12 cellular contexts compared by ENCODE assay signal in the genomic region with DNA sequence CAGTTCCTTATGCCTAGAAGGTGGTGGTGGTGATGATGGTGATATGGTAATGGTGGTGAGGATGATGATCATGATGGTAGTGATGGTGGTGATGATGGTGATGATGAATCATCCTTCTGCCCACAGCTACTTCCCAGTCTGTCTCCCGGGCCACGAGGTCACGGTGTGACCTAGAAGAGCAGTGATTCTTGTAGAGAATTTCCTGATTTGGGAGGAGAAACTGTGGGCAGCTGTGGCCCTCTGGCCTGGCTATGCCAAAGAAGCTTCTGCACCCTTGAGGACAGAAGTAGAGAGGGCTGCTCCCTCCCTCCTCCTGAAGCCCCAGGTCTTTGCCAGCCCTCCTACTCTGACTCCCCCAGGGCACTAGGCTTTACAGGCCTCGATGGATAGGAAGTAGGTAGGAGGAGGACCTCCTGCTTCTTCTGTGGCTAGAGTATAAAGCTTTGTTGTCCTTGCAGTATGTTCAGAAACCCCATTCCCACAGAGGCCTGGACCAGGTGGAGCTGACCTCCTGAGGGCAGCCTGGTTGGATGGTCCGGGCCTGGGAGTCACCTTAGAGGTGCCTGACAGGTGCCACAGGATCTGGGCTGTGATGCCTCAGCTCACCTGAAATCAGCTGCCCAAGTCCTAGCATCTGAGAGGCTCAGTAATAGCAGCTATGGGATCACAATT. TPM values are rescaled to one million over a fixed set of nuclear protein-coding genes. Genes with fewer than 3 reads are reported as not detected.
DNase-seq lines count a peak whose midpoint lies in the region; ATAC-seq lines count a peak whose summit lies in the region.
"Had no signal": no experiment of that assay in that cellular context is flagged by ENCODE, and none has a peak within 500 bp of the region (broad histone marks: within the 10 kb centered on the region; RNA-seq: fewer than 3 reads in every experiment).

No MANE protein-coding gene starts in this region.

- peak; percentile 53 to 75 for ATAC-seq in activated naive CD4-positive, alpha-beta T cell treated with anti-CD3 and anti-CD28 coated beads, Interleukin-2, amount 50 U/mL, for 72 hours
- ATAC-seq in GM21619 (IDR thresholded peaks at IDR 0.05; ENCODE audit: unreplicated experiment) (no peak), HG03342 (IDR thresholded peaks at IDR 0.05; ENCODE audit: unreplicated experiment) (no peak)
- ATAC-seq: WTC11 had no signal

- H3K36me3 Mint-ChIP-seq in activated naive CD4-positive, alpha-beta T cell treated with anti-CD3 and anti-CD28 coated beads, Interleukin-2, amount 50 U/mL, for 72 hours, result peaks cover 0 to 12% of the 10 kb centered on the region in 2 donors
- H3K36me3 Mint-ChIP-seq: WTC11 had no signal

- peak; percentile 63 for DNase-seq in activated CD8-positive, alpha-beta memory T cell treated with anti-CD3 and anti-CD28 coated beads, Interleukin-2, amount 50 U/mL, for 48 hours
- no peak for DNase-seq in activated CD8-positive, alpha-beta memory T cell treated with anti-CD3 and anti-CD28 coated beads for 24 hours
- DNase-seq in M059J (ENCODE audit: low read depth) (peak; percentile 46), head of caudate nucleus (no peak)
- DNase-seq in activated naive CD4-positive, alpha-beta T cell treated with anti-CD3 and anti-CD28 coated beads, Interleukin-2, amount 50 U/mL, for 72 hours (ENCODE audit: low spot score in 2 of 2), result no peak
- DNase-seq in stimulated activated CD8-positive, alpha-beta memory T cell treated with anti-CD3 and anti-CD28 coated beads, Interleukin-4, amount 100 ng/mL, for 48 hours, result peak; percentile 53
- DNase-seq: colonic mucosa, NCI-H1694, NCI-H774 had no signal

- intact Hi-C loops in head of caudate nucleus (cut with DNase I), result no loop called here

- H3K9me3 Mint-ChIP-seq in activated naive CD4-positive, alpha-beta T cell treated with anti-CD3 and anti-CD28 coated beads, Interleukin-2, amount 50 U/mL, for 72 hours, result no peaks in the 10 kb centered on the region
- H3K9me3 Mint-ChIP-seq: WTC11 had no signal

- peak overlapping the region; percentile 50 to 80 for H3K27ac Mint-ChIP-seq in activated naive CD4-positive, alpha-beta T cell treated with anti-CD3 and anti-CD28 coated beads, Interleukin-2, amount 50 U/mL, for 72 hours
- H3K27ac Mint-ChIP-seq: WTC11 had no signal

RNA-seq across cellular contexts. Expression of a gene that starts 57.9 kb away (rescaled TPM):
- total RNA-seq in M059J (2014; rRNA removed; shearing (Covaris generic)), result 22.0 and 23.7 TPM in 2 replicates
- total RNA-seq in activated naive CD4-positive, alpha-beta T cell treated with anti-CD3 and anti-CD28 coated beads, Interleukin-2, amount 50 U/mL, for 72 hours, result 1 to 10 TPM; 1.8 to 6.5 TPM

Comparison
In these comparisons a context has a peak if more than half of its experiments do, and no peak if none do; other contexts are left out.
1. DNase-seq: peak in activated CD8-positive, alpha-beta memory T cell treated with anti-CD3 and anti-CD28 coated beads, Interleukin-2, amount 50 U/mL, for 48 hours (single experiment), M059J (single experiment) and stimulated activated CD8-positive, alpha-beta memory T cell treated with anti-CD3 and anti-CD28 coated beads, Interleukin-4, amount 100 ng/mL, for 48 hours (single experiment); none in activated CD8-positive, alpha-beta memory T cell treated with anti-CD3 and anti-CD28 coated beads for 24 hours (single experiment), activated naive CD4-positive, alpha-beta T cell treated with anti-CD3 and anti-CD28 coated beads, Interleukin-2, amount 50 U/mL, for 72 hours (0 of 2) and head of caudate nucleus (0 of 42).
2. ATAC-seq: peak in activated naive CD4-positive, alpha-beta T cell treated with anti-CD3 and anti-CD28 coated beads, Interleukin-2, amount 50 U/mL, for 72 hours (2 of 2); none in GM21619 (single experiment) and HG03342 (single experiment).